ENCODE assay signal across 23 cellular contexts in the genomic region with DNA sequence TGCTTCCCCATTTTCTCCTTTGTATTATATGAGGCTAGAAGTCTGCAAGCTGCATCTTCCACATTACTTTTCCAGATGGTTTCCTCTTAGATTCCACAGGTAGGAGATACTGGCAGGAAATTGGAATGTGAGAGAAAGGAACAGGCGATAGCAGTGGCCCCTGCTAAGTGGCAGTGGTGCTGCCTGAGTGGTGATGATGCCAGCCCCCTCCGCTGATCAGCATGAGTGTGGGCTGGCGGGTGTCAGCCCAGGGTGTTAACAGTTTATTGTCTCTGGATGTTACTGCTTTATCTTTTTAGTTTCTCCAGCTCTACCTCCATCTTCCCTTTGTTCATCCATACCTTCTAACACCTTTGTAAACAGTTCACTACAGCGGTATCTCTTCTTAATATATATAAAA. TPM values are rescaled to one million over a fixed set of nuclear protein-coding genes. Genes with fewer than 3 reads are reported as not detected.
"Had no signal": no experiment of that assay in that cellular context is flagged by ENCODE, and none has a peak within 500 bp of the region (broad histone marks: within the 10 kb centered on the region; RNA-seq: fewer than 3 reads in every experiment).

No MANE protein-coding gene starts in this region.

- H3K9me3 ChIP-seq: colonic mucosa, esophagus muscularis mucosa, gastroesophageal sphincter, heart left ventricle, left lung, lower lobe of right lung had no signal

- H3K4me3 ChIP-seq: colonic mucosa, esophagus muscularis mucosa, gastroesophageal sphincter, heart left ventricle, hepatocyte, left lung, lower lobe of right lung had no signal

- H3K36me3 Mint-ChIP-seq: immature natural killer cell; mesothelial cell of epicardium; naive thymus-derived CD4-positive, alpha-beta T cell had no signal

- H3K36me3 ChIP-seq: colonic mucosa, esophagus muscularis mucosa, gastroesophageal sphincter, heart left ventricle, left lung, lower lobe of right lung had no signal

- H3K4me1 Mint-ChIP-seq: immature natural killer cell; naive thymus-derived CD4-positive, alpha-beta T cell had no signal

- H3K4me1 ChIP-seq: colonic mucosa, esophagus muscularis mucosa, foreskin keratinocyte, gastroesophageal sphincter, left lung, lower lobe of right lung had no signal

- H3K4me3 Mint-ChIP-seq: dendritic cell treated with granulocyte-macrophage colony-stimulating factor and Interleukin-4, amounts not matched to agents 40 ng/mL and 50 ng/mL, for 4 days; effector memory CD8-positive, alpha-beta T cell; endodermal cell; immature natural killer cell; mesothelial cell of epicardium; naive thymus-derived CD4-positive, alpha-beta T cell had no signal

- ATAC-seq: effector memory CD8-positive, alpha-beta T cell; foreskin keratinocyte; gastroesophageal sphincter; heart left ventricle; left lung; lower lobe of right lung; naive thymus-derived CD4-positive, alpha-beta T cell had no signal

- DNase-seq: colonic mucosa; cortex of kidney; effector CD8-positive, alpha-beta T cell; effector memory CD8-positive, alpha-beta T cell; endodermal cell; foreskin keratinocyte; heart left ventricle; hypothalamus; immature natural killer cell; islet precursor cell; kidney; kidney glomerular epithelial cell; left lung; lower lobe of right lung; mesenchymal stem cell; naive thymus-derived CD4-positive, alpha-beta T cell had no signal

- H3K27ac Mint-ChIP-seq: dendritic cell treated with granulocyte-macrophage colony-stimulating factor and Interleukin-4, amounts not matched to agents 40 ng/mL and 50 ng/mL, for 4 days; effector memory CD8-positive, alpha-beta T cell; endodermal cell; immature natural killer cell; mesothelial cell of epicardium; naive thymus-derived CD4-positive, alpha-beta T cell had no signal

- H3K9me3 Mint-ChIP-seq: dendritic cell treated with granulocyte-macrophage colony-stimulating factor and Interleukin-4, amounts not matched to agents 40 ng/mL and 50 ng/mL, for 4 days; effector memory CD8-positive, alpha-beta T cell; endodermal cell; mesothelial cell of epicardium; naive thymus-derived CD4-positive, alpha-beta T cell had no signal

- H3K27ac ChIP-seq: colonic mucosa, esophagus muscularis mucosa, foreskin keratinocyte, gastroesophageal sphincter, heart left ventricle, hepatocyte, left lung, lower lobe of right lung had no signal

- H3K27me3 ChIP-seq: colonic mucosa, esophagus muscularis mucosa, heart left ventricle, hepatocyte, left lung had no signal

RNA-seq across cellular contexts. Expression of a gene that starts 13.2 kb away (rescaled TPM):
- total RNA-seq: dermis microvascular lymphatic vessel endothelial cell, endothelial cell of umbilical vein, foreskin keratinocyte had no signal
- polyA plus RNA-seq: endothelial cell of umbilical vein, foreskin keratinocyte had no signal
